In genomic region chr12:65705380-65705876, GRCh38 we compare ENCODE assay signal across 19 cellular contexts.
DNase-seq lines count a peak whose midpoint lies in the region; ATAC-seq, FAIRE-seq and TF ChIP-seq lines count a peak whose summit lies in the region.
"Had no signal": no experiment of that assay in that cellular context is flagged by ENCODE, and none has a peak within 500 bp of the region (broad histone marks: within the 10 kb centered on the region; RNA-seq: fewer than 3 reads in every experiment).

No MANE protein-coding gene starts in this region.

- no peak for TF ChIP-seq CTCF in HCT116 (IDR thresholded peaks at IDR 0.05 in 2 of 3, conservative IDR thresholded peaks at IDR 0.05 in 1 of 3; ENCODE audit: borderline replicate concordance in 1 of 3, insufficient read depth in 1 of 3, low read depth in 2 of 3, low read length in 2 of 3)
- peak; percentile 28 for TF ChIP-seq CTCF in foreskin keratinocyte (conservative IDR thresholded peaks at IDR 0.05)
- TF ChIP-seq CTCF in sigmoid colon (IDR thresholded peaks at IDR 0.05) = no peak

- ATAC-seq in HCT116 = no peak
- no peak for ATAC-seq in foreskin keratinocyte

- no peak for TF ChIP-seq RAD21 in HCT116 (IDR thresholded peaks at IDR 0.05; ENCODE audit: low read depth)

- no peaks in the 10 kb centered on the region for H3K79me2 ChIP-seq in HCT116 (ENCODE audit: insufficient read depth, low read length)

- H4K20me1 ChIP-seq in HCT116 (ENCODE audit: insufficient read depth) = no peaks in the 10 kb centered on the region

- no peaks in the 10 kb centered on the region for H3K9me2 ChIP-seq in HCT116 (ENCODE audit: insufficient read depth)

- no peaks in the 10 kb centered on the region for H3K27me3 ChIP-seq in HCT116 (ENCODE audit: insufficient read depth, low read length)
- no peaks in the 10 kb centered on the region for H3K27me3 ChIP-seq in foreskin keratinocyte
- no peaks in the 10 kb centered on the region for H3K27me3 ChIP-seq in small intestine (ENCODE audit: control insufficient read depth in 2 of 2, insufficient read depth in 2 of 2, low read length in 2 of 2)
- no peaks in the 10 kb centered on the region for H3K27me3 ChIP-seq in sigmoid colon

- POLR2A ChIA-PET in HCT116 (lab: Charles Lee) = no interaction called here

- H3K4me3 ChIP-seq in HCT116 (replicated peaks in 1 of 2; ENCODE audit: low read depth in 1 of 2, low read length in 2 of 2) (no peak overlapping the region), small intestine (ENCODE audit: low read depth in 1 of 2, low read length in 2 of 2) (no peak overlapping the region), sigmoid colon (no peak overlapping the region)
- H3K4me3 ChIP-seq: GM23248, HAP-1 had no signal

- FAIRE-seq in small intestine (lab: Jason Lieb, UNC) = no peak
- FAIRE-seq: D721Med, GM12891 had no signal

- TF ChIP-seq POLR2A in HCT116 (IDR thresholded peaks at IDR 0.05; ENCODE audit: borderline replicate concordance, extremely low read depth, insufficient read depth, insufficient read length) = no peak
- TF ChIP-seq POLR2A in sigmoid colon (IDR thresholded peaks at IDR 0.05) = no peak

- H3K4me1 ChIP-seq in HCT116 (ENCODE audit: control insufficient read depth in 1 of 2, insufficient read depth in 2 of 2, low read length in 2 of 2) (no peaks in the 10 kb centered on the region), foreskin keratinocyte (no peaks in the 10 kb centered on the region), small intestine (ENCODE audit: control insufficient read depth in 2 of 2, insufficient read depth in 1 of 2, low read depth in 1 of 2, low read length in 1 of 2) (no peaks in the 10 kb centered on the region), sigmoid colon (no peaks in the 10 kb centered on the region)
- H3K4me1 ChIP-seq: Caco-2, HAP-1 had no signal

- intact Hi-C loops in HCT116 (cut with micrococcal nuclease) (no loop called here), sigmoid colon (cut with DNase I) (no loop called here)

- BruUV-seq in HCT116 (replicated peaks; lab: Mats Ljungman, UMichigan) = no TSS peak

- CTCF ChIA-PET in HCT116 (lab: Charles Lee) = no interaction called here

- H3K36me3 ChIP-seq in HCT116 (ENCODE audit: control insufficient read depth in 1 of 2, insufficient read depth in 2 of 2, low read length in 2 of 2) = no peaks in the 10 kb centered on the region; a peak in 1 of 4 replicates
- no peaks in the 10 kb centered on the region for H3K36me3 ChIP-seq in small intestine (ENCODE audit: control insufficient read depth in 2 of 2, insufficient read depth in 2 of 2, low read length in 2 of 2)
- H3K36me3 ChIP-seq in sigmoid colon = no peaks in the 10 kb centered on the region
- H3K36me3 ChIP-seq: HAP-1 had no signal

- no peak for TF ChIP-seq EP300 in sigmoid colon (IDR thresholded peaks at IDR 0.05)

- no peak overlapping the region for H2AFZ ChIP-seq in HCT116 (ENCODE audit: low read depth, low read length, poor library complexity, severe bottlenecking)
- H2AFZ ChIP-seq: GM23248 had no signal

- H3K4me2 ChIP-seq in HCT116 (ENCODE audit: low read length) = no peak overlapping the region

- RAD21 ChIA-PET in HCT116 (lab: Charles Lee; ENCODE audit: low non-redundant PET in 1 of 2, low total read pairs in 2 of 2, uncharacterized antibody in 2 of 2, unreplicated experiment in 2 of 2) = no interaction called here

- no peak overlapping the region for H3K9ac ChIP-seq in HCT116 (ENCODE audit: low read length)
- H3K9ac ChIP-seq: GM23248 had no signal

- peak; percentile 27 for DNase-seq in Caki2 (ENCODE audit: low read depth)
- DNase-seq in HCT116 (ENCODE audit: low read depth, low spot score) = no peak
- peak; percentile 10 for DNase-seq in LHCN-M2 (ENCODE audit: low read depth)
- no peak for DNase-seq in foreskin keratinocyte
- no peak for DNase-seq in small intestine
- no peak for DNase-seq in NCI-H146 (lab: John Stamatoyannopoulos, UW)
- DNase-seq in sigmoid colon = no peak
- DNase-seq: 8988T; C1 segment of cervical spinal cord; Caco-2; CD4-positive, alpha-beta memory T cell; DMS 273 treated with DMSO at 0.1 percent for 48 hours; DMS79; EL; GF-D8; GM23248 had no signal

- in situ Hi-C loops in Caki2 (cut with HindIII; ENCODE audit: low pct_unique_long_range_greater_than_20kb, low sequenced_read_pairs) = no loop called here

- WGBS in small intestine, 3 donors = 96 to 98% (median 98%) methylated on average over 2 of the region's 2 CpGs
- WGBS in sigmoid colon, 2 donors = 98% methylated on average over 2 of the region's 2 CpGs

- H3K27ac ChIP-seq in HCT116 (ENCODE audit: low read depth, low read length) = no peak overlapping the region
- no peak overlapping the region for H3K27ac ChIP-seq in foreskin keratinocyte
- H3K27ac ChIP-seq in small intestine (ENCODE audit: low read depth in 1 of 2, low read length in 1 of 2) = no peak overlapping the region
- no peak overlapping the region for H3K27ac ChIP-seq in sigmoid colon
- H3K27ac ChIP-seq: GM23248 had no signal

- H3K9me3 ChIP-seq in HCT116 (ENCODE audit: control insufficient read depth in 1 of 2, insufficient read depth in 1 of 2, low read depth in 1 of 2, low read length in 2 of 2) (peaks cover 0 to 3% of the 10 kb centered on the region in 2 experiments; a peak in 1 of 4 replicates), small intestine (ENCODE audit: control insufficient read depth, low read depth) (no peaks in the 10 kb centered on the region), sigmoid colon (peaks cover 0 to 11% (median 2%) of the 10 kb centered on the region in 4 donors)
- H3K9me3 ChIP-seq: Caco-2, HAP-1 had no signal

TF ChIP-seq in HCT116, 20 proteins besides CTCF, POLR2A, EP300 and RAD21:
- TF ChIP-seq JUND (IDR thresholded peaks at IDR 0.05) = no peak
- peak; percentile 88; the same call in 1 of the 2 replicates for TF ChIP-seq CBX3 (IDR thresholded peaks at IDR 0.05; ENCODE audit: low read depth)

Comparison
In these comparisons a context has a peak if more than half of its experiments do, and no peak if none do; other contexts are left out.
1. DNase-seq: peak in Caki2 (single experiment) and LHCN-M2 (single experiment); none in HCT116 (single experiment), foreskin keratinocyte (0 of 2), small intestine (single experiment), NCI-H146 (single experiment) and sigmoid colon (single experiment).